Comparison of ENCODE assay signal across 8 cellular contexts in genomic region chr15:76190767-76191538, GRCh38.
DNase-seq lines count a peak whose midpoint lies in the region; ATAC-seq and TF ChIP-seq lines count a peak whose summit lies in the region.

No MANE protein-coding gene starts in this region.

- ATAC-seq in HG02884 (IDR thresholded peaks at IDR 0.05; ENCODE audit: unreplicated experiment), result peak; percentile 87

- H3K4me3 ChIP-seq in brain microvascular endothelial cell (ENCODE audit: low read depth, low read length), result no peak overlapping the region

- DNase-seq in NCI-H2029 (lab: John Stamatoyannopoulos, UW) (peak; percentile 26), NCI-H2029 treated with DMSO at 0.1 percent for 48 hours (lab: John Stamatoyannopoulos, UW) (no peak), NCI-H2107 (lab: John Stamatoyannopoulos, UW) (peak; percentile 8), brain microvascular endothelial cell (peak; percentile 55), inferior parietal cortex (ENCODE audit: extremely low spot score) (peak; percentile 85)
- peak; percentile 59 to 74 (median 70) for DNase-seq in stimulated activated CD4-positive, alpha-beta T cell treated with anti-CD3 and anti-CD28 coated beads, Interleukin-12 subunit alpha, Interleukin-12 subunit beta, amount 100 ng/mL, for 48 hours (ENCODE audit: low read depth in 2 of 3, low spot score in 1 of 3)

- TF ChIP-seq CTCF in VCaP (conservative IDR thresholded peaks at IDR 0.05), result peak; percentile 99
- TF ChIP-seq CTCF in brain microvascular endothelial cell (IDR thresholded peaks at IDR 0.05; ENCODE audit: low read depth, low read length, missing control alignments), result peak; percentile 95

- in situ Hi-C loops in brain microvascular endothelial cell (cut with HindIII; ENCODE audit: low pct_ligation_motif_present, low sequenced_read_pairs), result no loop called here

- no peaks in the 10 kb centered on the region for H3K27me3 ChIP-seq in brain microvascular endothelial cell (replicated peaks)

- H3K36me3 ChIP-seq in brain microvascular endothelial cell (replicated peaks), result no peaks in the 10 kb centered on the region

- peak overlapping the region; percentile 88 for H3K27ac ChIP-seq in VCaP
- H3K27ac ChIP-seq in brain microvascular endothelial cell, result no peak overlapping the region
